ENCODE assay signal across 11 cellular contexts in the genomic region with DNA sequence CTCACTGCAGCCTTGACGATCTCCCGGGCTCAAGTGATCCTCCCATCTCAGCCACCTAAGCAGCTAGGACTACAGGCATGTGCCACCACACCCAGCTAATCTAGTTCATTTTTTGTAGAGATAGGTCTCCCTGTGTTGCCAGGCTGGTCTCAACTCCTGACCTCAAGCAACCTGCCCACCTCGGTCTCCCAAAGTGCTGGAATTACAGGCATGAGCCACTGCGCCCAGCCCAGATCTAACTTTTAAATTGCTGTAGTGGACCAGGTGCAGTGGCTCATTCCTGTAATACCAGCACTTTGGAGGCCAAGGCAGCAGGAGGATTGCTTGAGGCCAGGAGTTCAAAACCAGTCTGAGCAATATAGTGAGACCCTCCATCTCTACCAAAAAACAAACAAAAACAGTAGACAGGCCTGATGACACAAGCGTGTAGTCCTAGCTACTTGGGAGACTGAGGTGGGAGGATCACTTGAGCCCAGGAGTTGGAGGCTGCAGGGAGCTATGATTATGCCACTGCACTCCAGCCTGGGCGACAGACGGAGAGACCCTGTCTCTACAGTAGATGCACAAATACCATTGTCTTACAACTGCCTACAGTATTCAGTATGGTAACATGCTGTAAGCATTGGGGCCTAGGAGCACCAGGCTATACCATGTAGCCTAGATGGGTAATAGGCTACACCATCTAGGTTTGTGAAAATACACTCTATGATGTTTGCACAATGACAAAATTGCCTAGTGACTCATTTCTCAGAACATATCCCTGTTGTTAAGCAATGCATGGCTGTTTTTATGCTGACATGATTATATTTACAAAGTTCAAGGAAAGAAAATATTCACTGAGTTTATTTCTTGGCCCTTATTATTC. TPM values are rescaled to one million over a fixed set of nuclear protein-coding genes. Genes with fewer than 3 reads are reported as not detected.
DNase-seq lines count a peak whose midpoint lies in the region; ATAC-seq, FAIRE-seq and TF ChIP-seq lines count a peak whose summit lies in the region.
"Had no signal": no experiment of that assay in that cellular context is flagged by ENCODE, and none has a peak within 500 bp of the region (broad histone marks: within the 10 kb centered on the region; RNA-seq: fewer than 3 reads in every experiment).

No MANE protein-coding gene starts in this region.

- no peak overlapping the region for H2BK120ac ChIP-seq in H9 (ENCODE audit: low read depth, low read length, poor library complexity, severe bottlenecking)

- DNase-seq in activated CD4-positive, alpha-beta T cell treated with anti-CD3 and anti-CD28 coated beads, Interleukin-2, amount 10 ng/mL, durations not matched to agents 7 days and 5 days = no peak
- no peak for DNase-seq in activated CD4-positive, alpha-beta T cell treated with anti-CD3 and anti-CD28 coated beads for 48 hours
- DNase-seq in RKO (ENCODE audit: low spot score) = peak; percentile 35
- DNase-seq in endothelial cell of umbilical vein (ENCODE audit: low read depth, low spot score) = no peak
- no peak for DNase-seq in stimulated activated naive CD8-positive, alpha-beta T cell treated with anti-CD3 and anti-CD28 coated beads, Interleukin-15, amount 100 ng/mL, for 72 hours
- DNase-seq in mesenteric fat pad (ENCODE audit: low spot score) = no peak
- no peak for DNase-seq in H9
- no peak for DNase-seq in GDM1 (lab: John Stamatoyannopoulos, UW)
- DNase-seq: heart right ventricle had no signal

- no peaks in the 10 kb centered on the region for H3K79me1 ChIP-seq in H9 (ENCODE audit: insufficient read depth, low read depth, low read length, poor library complexity, severe bottlenecking)

- CTCF ChIA-PET in activated CD4-positive, alpha-beta T cell treated with anti-CD3 and anti-CD28 coated beads, Interleukin-2, amount 10 ng/mL, durations not matched to agents 7 days and 5 days (lab: Charles Lee) = interaction anchor here (0.6 to 8.1 kb wide), 5 partner anchors 11 to 48 kb away, joined by 3 to 92 read pairs (median 7); partner anchors contain the start of gene ARHGEF39
- CTCF ChIA-PET in endothelial cell of umbilical vein (lab: Charles Lee) = no interaction called here

- H4K5ac ChIP-seq in H9 (ENCODE audit: insufficient read length, low read depth, low read length) = no peak overlapping the region

- no peaks in the 10 kb centered on the region for H3K79me2 ChIP-seq in endothelial cell of umbilical vein (ENCODE audit: control insufficient read depth, insufficient read depth, low read length)
- H3K79me2 ChIP-seq in H9 (ENCODE audit: insufficient read depth, low read length) = no peaks in the 10 kb centered on the region

- no peak overlapping the region for H3K4ac ChIP-seq in H9 (ENCODE audit: low read depth, low read length)

- H3K4me3 ChIP-seq in endothelial cell of umbilical vein (replicated peaks in 1 of 3; ENCODE audit: insufficient read depth in 1 of 3, low read depth in 1 of 3, low read length in 3 of 3) = no peak overlapping the region
- H3K4me3 ChIP-seq: heart right ventricle, SJSA1 had no signal

- H4K20me1 ChIP-seq in endothelial cell of umbilical vein (replicated peaks; ENCODE audit: control insufficient read depth, extremely low read depth, insufficient read depth, low read length) = no peaks in the 10 kb centered on the region
- H4K20me1 ChIP-seq in H9 (ENCODE audit: control insufficient read depth, insufficient read depth, insufficient read length) = no peaks in the 10 kb centered on the region

- WGBS in H9 (ENCODE audit: extremely low coverage, insufficient read length, low lambda C conversion rate) = no CpG with 5 or more reads among the region's 7 CpGs

- no peak overlapping the region for H3K4me2 ChIP-seq in endothelial cell of umbilical vein (ENCODE audit: insufficient read depth, low read length)
- no peak overlapping the region for H3K4me2 ChIP-seq in H9 (ENCODE audit: insufficient read depth, insufficient read length, low read length)

- peaks cover 59% of the 10 kb centered on the region for H3K4me1 Mint-ChIP-seq in activated CD4-positive, alpha-beta T cell treated with anti-CD3 and anti-CD28 coated beads, Interleukin-2, amount 10 ng/mL, durations not matched to agents 7 days and 5 days
- H3K4me1 Mint-ChIP-seq in stimulated activated naive CD8-positive, alpha-beta T cell treated with anti-CD3 and anti-CD28 coated beads, Interleukin-15, amount 100 ng/mL, for 72 hours = peaks cover 65% of the 10 kb centered on the region
- peaks cover 30 to 38% of the 10 kb centered on the region in 2 experiments for H3K4me1 Mint-ChIP-seq in H9

- no peaks in the 10 kb centered on the region for H3K9me1 ChIP-seq in endothelial cell of umbilical vein (replicated peaks; ENCODE audit: control insufficient read depth, extremely low read depth, insufficient read depth, low read length)

- no peak overlapping the region for H3T11ph ChIP-seq in H9 (ENCODE audit: low read length)

- H2AFZ ChIP-seq in endothelial cell of umbilical vein (ENCODE audit: low read depth, low read length) = no peak overlapping the region
- no peak overlapping the region for H2AFZ ChIP-seq in H9 (ENCODE audit: low read length)

- peak overlapping the region; percentile 92 for H3K4me3 Mint-ChIP-seq in activated CD4-positive, alpha-beta T cell treated with anti-CD3 and anti-CD28 coated beads, Interleukin-2, amount 10 ng/mL, durations not matched to agents 7 days and 5 days
- H3K4me3 Mint-ChIP-seq in stimulated activated naive CD8-positive, alpha-beta T cell treated with anti-CD3 and anti-CD28 coated beads, Interleukin-15, amount 100 ng/mL, for 72 hours = peak overlapping the region; percentile 17 to 45
- H3K4me3 Mint-ChIP-seq in H9 = no peak overlapping the region

- H3K56ac ChIP-seq in H9 (ENCODE audit: insufficient read length, low read depth, low read length) = no peak overlapping the region

- H3K14ac ChIP-seq in H9 (ENCODE audit: insufficient read depth, low read length) = no peak overlapping the region

- no TSS peak for BruUV-seq in endothelial cell of umbilical vein (replicated peaks; lab: Mats Ljungman, UMichigan)

- H3K27me3 ChIP-seq in endothelial cell of umbilical vein (ENCODE audit: control insufficient read depth in 2 of 2, insufficient read depth in 2 of 2, low read length in 2 of 2) (peaks cover 0 to 2% of the 10 kb centered on the region in 2 experiments), H9 (ENCODE audit: insufficient read depth, low read length) (0 out of 2 replicates have a peak, but pooled peaks cover 2% of the 10 kb centered on the region)
- H3K27me3 ChIP-seq: heart right ventricle, SJSA1 had no signal

- ATAC-seq in stimulated activated naive CD8-positive, alpha-beta T cell treated with anti-CD3 and anti-CD28 coated beads, Interleukin-15, amount 100 ng/mL, for 72 hours = no peak
- ATAC-seq: heart right ventricle had no signal

- intact Hi-C loops in endothelial cell of umbilical vein (cut with micrococcal nuclease) = no loop called here

- H2BK20ac ChIP-seq in H9 (ENCODE audit: low read depth, low read length, poor library complexity, severe bottlenecking) = no peak overlapping the region

- H3K27ac Mint-ChIP-seq in activated CD4-positive, alpha-beta T cell treated with anti-CD3 and anti-CD28 coated beads, Interleukin-2, amount 10 ng/mL, durations not matched to agents 7 days and 5 days = no peak overlapping the region
- H3K27ac Mint-ChIP-seq in stimulated activated naive CD8-positive, alpha-beta T cell treated with anti-CD3 and anti-CD28 coated beads, Interleukin-15, amount 100 ng/mL, for 72 hours = peak overlapping the region in 1 of 2 donors; percentile 42
- no peak overlapping the region for H3K27ac Mint-ChIP-seq in H9

- H4K91ac ChIP-seq in H9 (ENCODE audit: insufficient read length, low read depth, low read length) = no peak overlapping the region

- H2BK15ac ChIP-seq in H9 (ENCODE audit: low read depth, low read length) = no peak overlapping the region

- H3K36me3 Mint-ChIP-seq in activated CD4-positive, alpha-beta T cell treated with anti-CD3 and anti-CD28 coated beads, Interleukin-2, amount 10 ng/mL, durations not matched to agents 7 days and 5 days (ENCODE audit: low read depth) = peaks cover 29% of the 10 kb centered on the region
- no peaks in the 10 kb centered on the region for H3K36me3 Mint-ChIP-seq in H9 (ENCODE audit: insufficient read depth in 1 of 3, low read depth in 3 of 3)

- peaks cover 1% of the 10 kb centered on the region for H3K23me2 ChIP-seq in H9 (ENCODE audit: insufficient read length, low read depth, low read length, poor library complexity, severe bottlenecking)

- H3K18ac ChIP-seq in H9 (ENCODE audit: insufficient read length, low read depth, low read length) = no peak overlapping the region

- H3K9ac ChIP-seq in endothelial cell of umbilical vein (replicated peaks; ENCODE audit: extremely low read depth, insufficient read depth, low read length) (no peak overlapping the region), H9 (ENCODE audit: extremely low read depth, insufficient read length, low read length) (no peak overlapping the region)

- H3K9me3 ChIP-seq in endothelial cell of umbilical vein (replicated peaks; ENCODE audit: control insufficient read depth, insufficient read depth, low read length) = no peaks in the 10 kb centered on the region
- no peaks in the 10 kb centered on the region for H3K9me3 ChIP-seq in H9 (ENCODE audit: control insufficient read depth, low read depth, low read length)
- H3K9me3 ChIP-seq: heart right ventricle, SJSA1 had no signal

- no peak overlapping the region for H3K27ac ChIP-seq in endothelial cell of umbilical vein (ENCODE audit: insufficient read depth, low read depth, low read length)
- no peak overlapping the region for H3K27ac ChIP-seq in H9 (ENCODE audit: insufficient read length, low read depth, low read length)
- H3K27ac ChIP-seq: SJSA1 had no signal

- no peak overlapping the region for H4K8ac ChIP-seq in H9 (replicated peaks; ENCODE audit: insufficient read length, low read depth, low read length)

- dilution Hi-C loops in endothelial cell of umbilical vein (cut with MboI; ENCODE audit: extremely low pct_ligation_motif_present, low sequenced_read_pairs) = no loop called here

- H2BK12ac ChIP-seq in H9 (ENCODE audit: insufficient read length, low read depth, low read length) = no peak overlapping the region

- H2BK5ac ChIP-seq in H9 (ENCODE audit: insufficient read length, low read length) = no peak overlapping the region

- peak; percentile 49 for FAIRE-seq in endothelial cell of umbilical vein (lab: Jason Lieb, UNC)
- FAIRE-seq: GM18507 had no signal

- no peak overlapping the region for H2AK5ac ChIP-seq in H9 (ENCODE audit: insufficient read length, low read length)

- H3K4me1 ChIP-seq in endothelial cell of umbilical vein (ENCODE audit: control insufficient read depth, extremely low read depth, insufficient read depth, low read length) (no peaks in the 10 kb centered on the region), H9 (ENCODE audit: insufficient read depth, low read length) (peaks cover 3% of the 10 kb centered on the region; the same call in 1 of the 2 replicates)

- no peaks in the 10 kb centered on the region for H3K36me3 ChIP-seq in endothelial cell of umbilical vein (ENCODE audit: control insufficient read depth in 2 of 2, extremely low read depth in 1 of 2, insufficient read depth in 2 of 2, low read length in 2 of 2)
- H3K36me3 ChIP-seq: heart right ventricle, SJSA1 had no signal

- no peaks in the 10 kb centered on the region for H3K27me3 Mint-ChIP-seq in activated CD4-positive, alpha-beta T cell treated with anti-CD3 and anti-CD28 coated beads, Interleukin-2, amount 10 ng/mL, durations not matched to agents 7 days and 5 days
- no peaks in the 10 kb centered on the region for H3K27me3 Mint-ChIP-seq in stimulated activated naive CD8-positive, alpha-beta T cell treated with anti-CD3 and anti-CD28 coated beads, Interleukin-15, amount 100 ng/mL, for 72 hours
- peaks cover 16% of the 10 kb centered on the region for H3K27me3 Mint-ChIP-seq in H9 (ENCODE audit: low read depth)

- POLR2A ChIA-PET in activated CD4-positive, alpha-beta T cell treated with anti-CD3 and anti-CD28 coated beads, Interleukin-2, amount 10 ng/mL, durations not matched to agents 7 days and 5 days (lab: Charles Lee) = no interaction called here
- POLR2A ChIA-PET in endothelial cell of umbilical vein (lab: Charles Lee) = no interaction called here

- H3K9me3 Mint-ChIP-seq in activated CD4-positive, alpha-beta T cell treated with anti-CD3 and anti-CD28 coated beads, Interleukin-2, amount 10 ng/mL, durations not matched to agents 7 days and 5 days = no peaks in the 10 kb centered on the region
- H3K9me3 Mint-ChIP-seq in stimulated activated naive CD8-positive, alpha-beta T cell treated with anti-CD3 and anti-CD28 coated beads, Interleukin-15, amount 100 ng/mL, for 72 hours = no peaks in the 10 kb centered on the region
- no peaks in the 10 kb centered on the region; a peak in 1 of 5 replicates for H3K9me3 Mint-ChIP-seq in H9

- no peak for TF ChIP-seq CTCF in endothelial cell of umbilical vein (IDR thresholded peaks at IDR 0.05; ENCODE audit: extremely low read depth in 1 of 2, insufficient read depth in 1 of 2, low read depth in 1 of 2, low read length in 2 of 2)
- TF ChIP-seq CTCF in H9 (conservative IDR thresholded peaks at IDR 0.05) = no peak

- no peak for TF ChIP-seq POLR2A in endothelial cell of umbilical vein (IDR thresholded peaks at IDR 0.05; ENCODE audit: low read depth, low read length)

- H3K23ac ChIP-seq in H9 (ENCODE audit: insufficient read length, low read depth, low read length) = no peak overlapping the region

RNA-seq across cellular contexts. Expression of gene SIT1, which starts 1.5 kb away (rescaled TPM):
- total RNA-seq in activated CD4-positive, alpha-beta T cell treated with anti-CD3 and anti-CD28 coated beads, Interleukin-2, amount 10 ng/mL, durations not matched to agents 7 days and 5 days = 100 to 1,000 TPM; 195 to 202 TPM
- total RNA-seq in endothelial cell of umbilical vein (not detected in 2 replicates), mesenteric fat pad (1.3 TPM), H9 (2021) (1.3 and 1.6 TPM in 2 replicates)
- not detected in 2 replicates for polyA plus RNA-seq in endothelial cell of umbilical vein
- not detected in 2 replicates for polyA plus RNA-seq in endothelial cell of umbilical vein (2011; cell fraction: cytosol; rRNA removed)
- polyA plus RNA-seq in endothelial cell of umbilical vein (2011; cell fraction: nucleus; rRNA removed) = not detected in 2 replicates
- polyA plus RNA-seq in endothelial cell of umbilical vein (2012) = not detected in 2 replicates
- not detected in 2 replicates for polyA minus RNA-seq in endothelial cell of umbilical vein
- not detected for polyA minus RNA-seq in endothelial cell of umbilical vein (2011; cell fraction: cytosol; rRNA and poly(A)+ RNA removed)
- polyA minus RNA-seq in endothelial cell of umbilical vein (2011; cell fraction: nucleus; rRNA and poly(A)+ RNA removed) = not detected in 2 replicates
- total RNA-seq: SJSA1 had no signal

RNA-seq across cellular contexts. Expression of gene RMRP, which starts 5.6 kb away (rescaled TPM):
- over 10,000 TPM in 1 of 2 experiments, 1,000 to 10,000 TPM in 1; 1,959 to 11,185 TPM for total RNA-seq in activated CD4-positive, alpha-beta T cell treated with anti-CD3 and anti-CD28 coated beads, Interleukin-2, amount 10 ng/mL, durations not matched to agents 7 days and 5 days
- total RNA-seq in endothelial cell of umbilical vein = 19,118 and 22,385 TPM in 2 replicates
- 359 TPM in 1 of 2 replicates, not detected in the other for polyA plus RNA-seq in endothelial cell of umbilical vein
- polyA plus RNA-seq in endothelial cell of umbilical vein (2011; cell fraction: cytosol; rRNA removed) = 152 and 264 TPM in 2 replicates
- 1,888 and 3,095 TPM in 2 replicates for polyA plus RNA-seq in endothelial cell of umbilical vein (2011; cell fraction: nucleus; rRNA removed)
- polyA plus RNA-seq in endothelial cell of umbilical vein (2012) = 57.2 and 135 TPM in 2 replicates
- polyA minus RNA-seq in endothelial cell of umbilical vein = 10,166 and 11,461 TPM in 2 replicates
- polyA minus RNA-seq in endothelial cell of umbilical vein (2011; cell fraction: cytosol; rRNA and poly(A)+ RNA removed) = 76,809 TPM
- 37,020 and 87,219 TPM in 2 replicates for polyA minus RNA-seq in endothelial cell of umbilical vein (2011; cell fraction: nucleus; rRNA and poly(A)+ RNA removed)
- total RNA-seq in mesenteric fat pad = 19,106 TPM
- 18,417 and 20,652 TPM in 2 replicates for total RNA-seq in H9 (2021)

RNA-seq across cellular contexts. Expression of gene CCDC107, which starts 5.9 kb away (rescaled TPM):
- 10 to 100 TPM; 30.7 to 30.9 TPM for total RNA-seq in activated CD4-positive, alpha-beta T cell treated with anti-CD3 and anti-CD28 coated beads, Interleukin-2, amount 10 ng/mL, durations not matched to agents 7 days and 5 days
- total RNA-seq in endothelial cell of umbilical vein (13.2 and 15.2 TPM in 2 replicates), mesenteric fat pad (103 TPM), H9 (2021) (11.3 and 12.0 TPM in 2 replicates)
- polyA plus RNA-seq in endothelial cell of umbilical vein = 16.0 and 18.8 TPM in 2 replicates
- polyA plus RNA-seq in endothelial cell of umbilical vein (2011; cell fraction: cytosol; rRNA removed) = 12.8 and 15.4 TPM in 2 replicates
- polyA plus RNA-seq in endothelial cell of umbilical vein (2011; cell fraction: nucleus; rRNA removed) = 9.4 and 10.7 TPM in 2 replicates
- 8.7 and 13.2 TPM in 2 replicates for polyA plus RNA-seq in endothelial cell of umbilical vein (2012)
- polyA minus RNA-seq in endothelial cell of umbilical vein = 4.0 and 9.7 TPM in 2 replicates
- polyA minus RNA-seq in endothelial cell of umbilical vein (2011; cell fraction: cytosol; rRNA and poly(A)+ RNA removed) = 2.4 TPM
- 1.6 TPM in 2 replicates for polyA minus RNA-seq in endothelial cell of umbilical vein (2011; cell fraction: nucleus; rRNA and poly(A)+ RNA removed)

RNA-seq across cellular contexts. Expression of gene ARHGEF39, which starts 12.8 kb away (rescaled TPM):
- total RNA-seq in activated CD4-positive, alpha-beta T cell treated with anti-CD3 and anti-CD28 coated beads, Interleukin-2, amount 10 ng/mL, durations not matched to agents 7 days and 5 days = 10 to 100 TPM; 11.8 to 13.5 TPM
- 4.6 and 6.5 TPM in 2 replicates for total RNA-seq in endothelial cell of umbilical vein
- 4.0 and 4.7 TPM in 2 replicates for polyA plus RNA-seq in endothelial cell of umbilical vein
- polyA plus RNA-seq in endothelial cell of umbilical vein (2011; cell fraction: cytosol; rRNA removed) = 3.4 and 4.2 TPM in 2 replicates
- polyA plus RNA-seq in endothelial cell of umbilical vein (2011; cell fraction: nucleus; rRNA removed) = 9.2 and 12.3 TPM in 2 replicates
- 1.7 and 2.4 TPM in 2 replicates for polyA plus RNA-seq in endothelial cell of umbilical vein (2012)
- 3.1 and 6.5 TPM in 2 replicates for polyA minus RNA-seq in endothelial cell of umbilical vein
- 16.6 TPM for polyA minus RNA-seq in endothelial cell of umbilical vein (2011; cell fraction: cytosol; rRNA and poly(A)+ RNA removed)
- 1.6 and 5.5 TPM in 2 replicates for polyA minus RNA-seq in endothelial cell of umbilical vein (2011; cell fraction: nucleus; rRNA and poly(A)+ RNA removed)
- 0.58 TPM for total RNA-seq in mesenteric fat pad
- total RNA-seq in H9 (2021) = 21.6 and 24.4 TPM in 2 replicates

RNA-seq across cellular contexts. Expression of gene CA9, which starts 21.5 kb away (rescaled TPM):
- total RNA-seq in activated CD4-positive, alpha-beta T cell treated with anti-CD3 and anti-CD28 coated beads, Interleukin-2, amount 10 ng/mL, durations not matched to agents 7 days and 5 days = under 1 TPM in 1 of 2 experiments, not detected in 1; 0.40 TPM
- 0.42 TPM in 1 of 2 replicates, not detected in the other for total RNA-seq in endothelial cell of umbilical vein
- polyA plus RNA-seq in endothelial cell of umbilical vein = 0.18 and 0.21 TPM in 2 replicates
- polyA plus RNA-seq in endothelial cell of umbilical vein (2011; cell fraction: cytosol; rRNA removed) = 0.08 and 0.25 TPM in 2 replicates
- not detected in 2 replicates for polyA plus RNA-seq in endothelial cell of umbilical vein (2011; cell fraction: nucleus; rRNA removed)
- polyA plus RNA-seq in endothelial cell of umbilical vein (2012) = 0.41 TPM in 1 of 2 replicates, not detected in the other
- not detected in 2 replicates for polyA minus RNA-seq in endothelial cell of umbilical vein
- 20.0 TPM for polyA minus RNA-seq in endothelial cell of umbilical vein (2011; cell fraction: cytosol; rRNA and poly(A)+ RNA removed)
- 1.2 TPM in 1 of 2 replicates, not detected in the other for polyA minus RNA-seq in endothelial cell of umbilical vein (2011; cell fraction: nucleus; rRNA and poly(A)+ RNA removed)
- total RNA-seq in mesenteric fat pad = not detected
- 0.94 and 1.9 TPM in 2 replicates for total RNA-seq in H9 (2021)
- total RNA-seq: SJSA1 had no signal

Comparison
In these comparisons a context has a peak if more than half of its experiments do, and no peak if none do; other contexts are left out.
1. H3K4me3 Mint-ChIP-seq: peak in activated CD4-positive, alpha-beta T cell treated with anti-CD3 and anti-CD28 coated beads, Interleukin-2, amount 10 ng/mL, durations not matched to agents 7 days and 5 days (single experiment) and stimulated activated naive CD8-positive, alpha-beta T cell treated with anti-CD3 and anti-CD28 coated beads, Interleukin-15, amount 100 ng/mL, for 72 hours (2 of 2); none in H9 (0 of 2).
2. RNA of gene SIT1, which starts 1.5 kb away (total RNA-seq): 195 to 202 TPM in activated CD4-positive, alpha-beta T cell treated with anti-CD3 and anti-CD28 coated beads, Interleukin-2, amount 10 ng/mL, durations not matched to agents 7 days and 5 days; 1.3 to 1.6 TPM in H9, 1.3 TPM in mesenteric fat pad (single experiment) and not detected in endothelial cell of umbilical vein; every median in the first group is over 10 times any median in the second.